In the genomic region with DNA sequence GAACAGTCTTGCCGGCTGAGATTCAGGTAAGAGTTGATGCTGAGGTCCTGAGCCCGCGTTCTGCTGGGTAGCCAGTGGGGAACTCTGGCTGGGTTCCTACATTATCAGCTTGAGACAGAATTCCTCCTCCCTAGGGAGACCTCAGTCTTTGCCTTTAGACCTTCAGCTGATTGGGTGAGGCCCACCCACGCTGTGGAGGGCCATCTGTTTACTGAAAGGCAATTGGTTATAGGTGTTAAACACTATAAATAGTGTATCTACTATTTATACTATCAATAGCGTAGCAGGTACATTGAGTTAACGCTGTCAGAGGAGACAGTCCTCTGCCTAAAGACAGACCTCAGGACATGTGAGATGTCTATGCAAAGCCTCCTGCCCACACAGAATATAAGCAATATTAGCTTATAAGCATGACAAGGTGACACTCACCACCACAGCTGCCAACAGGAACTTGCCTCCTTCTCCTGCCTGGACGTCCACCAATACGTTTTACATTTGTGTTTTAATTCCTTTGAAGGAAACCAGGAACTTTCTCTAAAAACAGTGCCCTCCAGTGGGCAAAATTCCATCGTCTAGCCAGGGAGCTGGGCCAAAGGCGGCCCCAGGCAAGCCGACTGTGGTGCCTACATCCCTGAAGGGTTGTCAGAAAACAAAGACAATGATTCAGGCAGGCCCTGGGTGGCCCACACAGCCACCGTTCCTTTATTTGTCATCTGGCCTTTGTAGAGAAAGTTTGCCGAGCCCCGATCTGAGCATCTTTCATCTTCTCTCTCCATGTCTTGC, we compare ENCODE assay signal across 1 cellular context.
A peak's percentile ranks its signal among the peaks of the same experiment; 100 is the strongest.
TF ChIP-seq lines count a peak whose summit lies in the region.

No MANE protein-coding gene starts in this region.

TF ChIP-seq in K562, 482 proteins besides CTCF, POLR2A, EP300 and RAD21:
- TF ChIP-seq ZNF232 (CRISPR knock-in tag; IDR thresholded peaks at IDR 0.05) = no peak
- TF ChIP-seq HDAC8 (tag; IDR thresholded peaks at IDR 0.05) = no peak
- peak; percentile 35; the same call in 1 of the 2 replicates for TF ChIP-seq SMC3 (conservative IDR thresholded peaks at IDR 0.05; ENCODE audit: insufficient read depth, low read depth, low read length)
- TF ChIP-seq JUNB (CRISPR knock-in tag; conservative IDR thresholded peaks at IDR 0.05) = no peak
- no peak for TF ChIP-seq ZNF445 (CRISPR knock-in tag; IDR thresholded peaks at IDR 0.05; ENCODE audit: low read depth)
- no peak for TF ChIP-seq BDP1 (IDR thresholded peaks at IDR 0.05; ENCODE audit: insufficient read depth, insufficient read length)
- no peak for TF ChIP-seq BRCA1 (IDR thresholded peaks at IDR 0.05)
- TF ChIP-seq BRCA1 (CRISPR knock-in tag; IDR thresholded peaks at IDR 0.05) = no peak
- TF ChIP-seq NFXL1 (CRISPR knock-in tag; IDR thresholded peaks at IDR 0.05) = no peak
- no peak for TF ChIP-seq CEBPG (CRISPR knock-in tag; IDR thresholded peaks at IDR 0.05)
- no peak for TF ChIP-seq CEBPG (tag; conservative IDR thresholded peaks at IDR 0.05 in 1 of 2, IDR thresholded peaks at IDR 0.05 in 1 of 2)
- no peak for TF ChIP-seq MYC (IDR thresholded peaks at IDR 0.05; ENCODE audit: low read depth, low read length)
- TF ChIP-seq MYC (CRISPR knock-in tag; IDR thresholded peaks at IDR 0.05; ENCODE audit: borderline replicate concordance, low read depth) = no peak
- no peak for TF ChIP-seq PRPF4 (IDR thresholded peaks at IDR 0.05; ENCODE audit: insufficient read depth, low read depth, low read length, poor library complexity, severe bottlenecking)
- TF ChIP-seq, protein P1, sequence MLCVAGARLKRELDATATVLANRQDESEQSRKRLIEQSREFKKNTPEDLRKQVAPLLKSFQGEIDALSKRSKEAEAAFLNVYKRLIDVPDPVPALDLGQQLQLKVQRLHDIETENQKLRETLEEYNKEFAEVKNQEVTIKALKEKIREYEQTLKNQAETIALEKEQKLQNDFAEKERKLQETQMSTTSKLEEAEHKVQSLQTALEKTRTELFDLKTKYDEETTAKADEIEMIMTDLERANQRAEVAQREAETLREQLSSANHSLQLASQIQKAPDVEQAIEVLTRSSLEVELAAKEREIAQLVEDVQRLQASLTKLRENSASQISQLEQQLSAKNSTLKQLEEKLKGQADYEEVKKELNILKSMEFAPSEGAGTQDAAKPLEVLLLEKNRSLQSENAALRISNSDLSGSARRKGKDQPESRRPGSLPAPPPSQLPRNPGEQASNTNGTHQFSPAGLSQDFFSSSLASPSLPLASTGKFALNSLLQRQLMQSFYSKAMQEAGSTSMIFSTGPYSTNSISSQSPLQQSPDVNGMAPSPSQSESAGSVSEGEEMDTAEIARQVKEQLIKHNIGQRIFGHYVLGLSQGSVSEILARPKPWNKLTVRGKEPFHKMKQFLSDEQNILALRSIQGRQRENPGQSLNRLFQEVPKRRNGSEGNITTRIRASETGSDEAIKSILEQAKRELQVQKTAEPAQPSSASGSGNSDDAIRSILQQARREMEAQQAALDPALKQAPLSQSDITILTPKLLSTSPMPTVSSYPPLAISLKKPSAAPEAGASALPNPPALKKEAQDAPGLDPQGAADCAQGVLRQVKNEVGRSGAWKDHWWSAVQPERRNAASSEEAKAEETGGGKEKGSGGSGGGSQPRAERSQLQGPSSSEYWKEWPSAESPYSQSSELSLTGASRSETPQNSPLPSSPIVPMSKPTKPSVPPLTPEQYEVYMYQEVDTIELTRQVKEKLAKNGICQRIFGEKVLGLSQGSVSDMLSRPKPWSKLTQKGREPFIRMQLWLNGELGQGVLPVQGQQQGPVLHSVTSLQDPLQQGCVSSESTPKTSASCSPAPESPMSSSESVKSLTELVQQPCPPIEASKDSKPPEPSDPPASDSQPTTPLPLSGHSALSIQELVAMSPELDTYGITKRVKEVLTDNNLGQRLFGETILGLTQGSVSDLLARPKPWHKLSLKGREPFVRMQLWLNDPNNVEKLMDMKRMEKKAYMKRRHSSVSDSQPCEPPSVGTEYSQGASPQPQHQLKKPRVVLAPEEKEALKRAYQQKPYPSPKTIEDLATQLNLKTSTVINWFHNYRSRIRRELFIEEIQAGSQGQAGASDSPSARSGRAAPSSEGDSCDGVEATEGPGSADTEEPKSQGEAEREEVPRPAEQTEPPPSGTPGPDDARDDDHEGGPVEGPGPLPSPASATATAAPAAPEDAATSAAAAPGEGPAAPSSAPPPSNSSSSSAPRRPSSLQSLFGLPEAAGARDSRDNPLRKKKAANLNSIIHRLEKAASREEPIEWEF (CRISPR knock-in tag; IDR thresholded peaks at IDR 0.05) = no peak
- TF ChIP-seq TAF7 (tag; IDR thresholded peaks at IDR 0.05) = no peak
- TF ChIP-seq ZNF134 (CRISPR knock-in tag; conservative IDR thresholded peaks at IDR 0.05) = peak; percentile 96
